18 cellular contexts compared by ENCODE assay signal in the genomic region with DNA sequence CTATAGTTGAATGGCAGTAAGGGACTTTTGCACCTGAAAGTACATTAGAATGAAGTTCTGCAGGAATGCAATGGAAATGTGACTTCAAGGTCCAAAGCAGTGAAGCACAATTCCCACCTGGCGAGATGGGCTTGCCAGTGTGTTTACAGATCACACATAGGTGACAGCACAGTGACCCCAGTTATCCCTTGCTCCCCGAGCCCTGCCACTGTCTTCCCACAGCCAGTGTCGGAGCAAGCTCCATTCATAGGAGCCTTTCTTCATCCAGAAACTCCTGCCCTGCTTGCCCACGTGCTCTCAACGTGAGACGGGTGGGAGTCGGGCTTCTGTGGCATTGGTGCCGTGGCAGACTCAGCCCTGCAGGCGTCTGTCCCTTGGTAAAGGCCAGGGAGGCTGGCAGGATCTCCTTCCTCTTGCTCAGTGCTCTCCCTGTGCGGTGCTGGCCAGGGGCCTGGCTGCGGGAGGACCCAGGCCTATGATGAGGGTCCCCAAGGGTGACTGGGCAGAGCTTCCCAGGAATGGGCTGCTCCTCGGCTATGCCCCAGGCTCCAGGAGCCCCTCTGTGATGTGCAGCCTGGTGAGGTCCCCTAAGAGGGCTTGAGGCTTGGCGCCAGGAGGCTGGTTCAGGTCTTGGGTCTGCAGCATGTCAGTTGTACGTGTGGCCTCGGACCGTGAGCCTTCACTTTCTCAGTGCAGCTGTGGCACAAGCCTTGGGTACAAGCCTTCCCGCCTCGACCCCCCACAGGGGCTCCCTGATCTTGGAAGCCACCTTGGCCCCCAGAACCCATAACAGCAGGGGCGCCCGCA. TPM values are rescaled to one million over a fixed set of nuclear protein-coding genes. Genes with fewer than 3 reads are reported as not detected.
DNase-seq lines count a peak whose midpoint lies in the region; ATAC-seq, FAIRE-seq and TF ChIP-seq lines count a peak whose summit lies in the region.
"Had no signal": no experiment of that assay in that cellular context is flagged by ENCODE, and none has a peak within 500 bp of the region (broad histone marks: within the 10 kb centered on the region; RNA-seq: fewer than 3 reads in every experiment).

No MANE protein-coding gene starts in this region.

- H3K9me3 ChIP-seq in right atrium auricular region (no peaks in the 10 kb centered on the region), heart left ventricle (no peaks in the 10 kb centered on the region), OCI-LY1 (ENCODE audit: low read length) (no peaks in the 10 kb centered on the region), kidney (ENCODE audit: control insufficient read depth in 1 of 2, low read length in 2 of 2) (no peaks in the 10 kb centered on the region), upper lobe of left lung (no peaks in the 10 kb centered on the region)
- H3K9me3 ChIP-seq: ascending aorta, gastroesophageal sphincter had no signal

- no peak for TF ChIP-seq CTCF in right atrium auricular region (IDR thresholded peaks at IDR 0.05)
- no peak for TF ChIP-seq CTCF in heart left ventricle (IDR thresholded peaks at IDR 0.05)
- no peak for TF ChIP-seq CTCF in OCI-LY1 (IDR thresholded peaks at IDR 0.05; ENCODE audit: low read length)
- no peak for TF ChIP-seq CTCF in kidney (IDR thresholded peaks at IDR 0.05; ENCODE audit: borderline replicate concordance, extremely low read depth, insufficient read depth)
- no peak for TF ChIP-seq CTCF in upper lobe of left lung (IDR thresholded peaks at IDR 0.05)
- TF ChIP-seq CTCF in progenitor cell of endocrine pancreas (IDR thresholded peaks at IDR 0.05; ENCODE audit: unreplicated experiment) = no peak

- H3K4me1 Mint-ChIP-seq in progenitor cell of endocrine pancreas (ENCODE audit: low read depth) = no peaks in the 10 kb centered on the region

- no peak for TF ChIP-seq EP300 in upper lobe of left lung (IDR thresholded peaks at IDR 0.05)

- H3K27ac ChIP-seq in right atrium auricular region (no peak overlapping the region), heart left ventricle (no peak overlapping the region), OCI-LY1 (ENCODE audit: low read depth, low read length, poor library complexity, severe bottlenecking) (no peak overlapping the region), kidney (ENCODE audit: low read depth in 2 of 2, low read length in 2 of 2) (no peak overlapping the region), upper lobe of left lung (no peak overlapping the region)
- H3K27ac ChIP-seq: ascending aorta, gastroesophageal sphincter, RWPE1 had no signal

- H3K9me3 Mint-ChIP-seq in progenitor cell of endocrine pancreas (ENCODE audit: low read depth) = no peaks in the 10 kb centered on the region

- H3K4me3 ChIP-seq in right atrium auricular region (no peak overlapping the region), heart left ventricle (no peak overlapping the region), OCI-LY1 (ENCODE audit: low read depth, low read length, poor library complexity, severe bottlenecking) (peak overlapping the region; percentile 54), kidney (ENCODE audit: low read length in 2 of 2) (no peak overlapping the region), upper lobe of left lung (no peak overlapping the region)
- H3K4me3 ChIP-seq: ascending aorta, gastroesophageal sphincter had no signal

- H3K4me2 ChIP-seq in OCI-LY1 (ENCODE audit: low read length) = peak overlapping the region; percentile 63

- H3K4me3 Mint-ChIP-seq in progenitor cell of endocrine pancreas (ENCODE audit: low read depth) = no peak overlapping the region

- TF ChIP-seq POLR2A in heart left ventricle (IDR thresholded peaks at IDR 0.05) (no peak), upper lobe of left lung (IDR thresholded peaks at IDR 0.05) (no peak)

- H3K36me3 ChIP-seq in right atrium auricular region (peaks cover 6% of the 10 kb centered on the region), heart left ventricle (peaks cover 0 to 45% (median 0%) of the 10 kb centered on the region in 9 donors), OCI-LY1 (ENCODE audit: insufficient read depth, low read length) (no peaks in the 10 kb centered on the region), kidney (ENCODE audit: control insufficient read depth in 1 of 2, insufficient read depth in 2 of 2, low read length in 2 of 2) (no peaks in the 10 kb centered on the region), upper lobe of left lung (peaks cover 0 to 41% (median 14%) of the 10 kb centered on the region in 4 donors)

- peaks cover 48% of the 10 kb centered on the region for H3K27me3 Mint-ChIP-seq in progenitor cell of endocrine pancreas

- WGBS in heart left ventricle, 4 donors = 93 to 96% (median 94%) methylated on average over 11 to 20 of the region's 20 CpGs
- 95% methylated on average over 7 to 20 of the region's 20 CpGs for WGBS in upper lobe of left lung, 2 donors

- no peaks in the 10 kb centered on the region for H3K9me2 ChIP-seq in OCI-LY1 (ENCODE audit: low read depth, low read length)

- no peaks in the 10 kb centered on the region for H3K36me3 Mint-ChIP-seq in progenitor cell of endocrine pancreas (ENCODE audit: insufficient read depth)

- H3K79me2 ChIP-seq in OCI-LY1 (ENCODE audit: insufficient read depth, low read length) = no peaks in the 10 kb centered on the region

- H3F3A ChIP-seq in OCI-LY1 (ENCODE audit: insufficient read depth, low read length) = no peaks in the 10 kb centered on the region

- H3K4me1 ChIP-seq in right atrium auricular region = peaks cover 0 to 19% of the 10 kb centered on the region in 2 donors
- H3K4me1 ChIP-seq in heart left ventricle = peaks cover 0 to 15% (median 6%) of the 10 kb centered on the region in 12 donors
- H3K4me1 ChIP-seq in OCI-LY1 (ENCODE audit: insufficient read depth, low read length, severe bottlenecking) = peaks cover 33% of the 10 kb centered on the region
- H3K4me1 ChIP-seq in kidney (ENCODE audit: control insufficient read depth in 1 of 2, insufficient read depth in 1 of 2, low read depth in 1 of 2, low read length in 2 of 2) = peaks cover 3 to 5% of the 10 kb centered on the region in 2 donors
- H3K4me1 ChIP-seq in upper lobe of left lung = peaks cover 9 to 24% (median 12%) of the 10 kb centered on the region in 4 donors

- no peak for FAIRE-seq in kidney (lab: Jason Lieb, UNC)
- FAIRE-seq: H1 had no signal

- no peak overlapping the region for H3K27ac Mint-ChIP-seq in progenitor cell of endocrine pancreas
- H3K27ac Mint-ChIP-seq: activated CD8-positive, alpha-beta T cell treated with anti-CD3 and anti-CD28 coated beads, Interleukin-2, amount 10 ng/mL, durations not matched to agents 7 days and 5 days had no signal

- H3K27me3 ChIP-seq in right atrium auricular region (no peaks in the 10 kb centered on the region), heart left ventricle (no peaks in the 10 kb centered on the region), OCI-LY1 (ENCODE audit: insufficient read depth, low read length) (no peaks in the 10 kb centered on the region), upper lobe of left lung (no peaks in the 10 kb centered on the region)
- H3K27me3 ChIP-seq: ascending aorta had no signal

- no peak for ATAC-seq in heart left ventricle
- ATAC-seq in upper lobe of left lung (ENCODE audit: low FRiP score in 2 of 2) = no peak
- no peak for ATAC-seq in Right ventricle myocardium superior (ENCODE audit: poor library complexity)
- no peak for ATAC-seq in GM21717 (IDR thresholded peaks at IDR 0.05; ENCODE audit: unreplicated experiment)
- ATAC-seq: activated CD8-positive, alpha-beta T cell treated with anti-CD3 and anti-CD28 coated beads, Interleukin-2, amount 10 ng/mL, durations not matched to agents 7 days and 5 days; esophagus mucosa; gastroesophageal sphincter; left cardiac atrium had no signal

- no peak overlapping the region for H2AFZ ChIP-seq in OCI-LY1 (ENCODE audit: low read length)

- DNase-seq in right atrium auricular region (ENCODE audit: low spot score) (peak; percentile 47), heart left ventricle (no peak), kidney (peak; percentile 63), upper lobe of left lung (peak; percentile 18 to 57), Right ventricle myocardium superior (no peak), progenitor cell of endocrine pancreas (ENCODE audit: low spot score, unreplicated experiment) (no peak)
- DNase-seq: activated CD8-positive, alpha-beta T cell treated with anti-CD3 and anti-CD28 coated beads, Interleukin-2, amount 10 ng/mL, durations not matched to agents 7 days and 5 days; cerebellar nuclear complex; left cardiac atrium; NCI-H2107; NCI-H510A treated with DMSO at 0.1 percent for 48 hours had no signal

- intact Hi-C loops in heart left ventricle (cut with DNase I) (no loop called here), kidney (cut with DNase I) (no loop called here), Right ventricle myocardium superior (cut with DNase I) (no loop called here)

- no peaks in the 10 kb centered on the region for H4K20me1 ChIP-seq in OCI-LY1 (ENCODE audit: insufficient read depth, low read length)

- H3K9ac ChIP-seq in OCI-LY1 (ENCODE audit: low read length) (no peak overlapping the region; the same call in 1 of the 2 replicates), kidney (ENCODE audit: low read length in 2 of 2) (no peak overlapping the region)

RNA-seq across cellular contexts. Expression of a gene that starts 40.2 kb away (rescaled TPM):
- total RNA-seq in right atrium auricular region (10 to 100 TPM in 1 of 2 donors, 1 to 10 TPM in 1; 9.9 to 16.4 TPM), heart left ventricle (10 to 100 TPM in 2 of 9 donors, 1 to 10 TPM in 7; 3.1 to 14.7 (median 5.6) TPM), kidney (42.1 TPM), upper lobe of left lung (100 to 1,000 TPM in 1 of 6 donors, 10 to 100 TPM in 5; 26.0 to 189 (median 38.9) TPM), Right ventricle myocardium superior (8.0 TPM), progenitor cell of endocrine pancreas (2.2 and 2.5 TPM in 2 replicates)
- polyA plus RNA-seq in heart left ventricle (1 to 10 TPM; 4.2 to 4.3 TPM), kidney (ENCODE audit: insufficient read depth, low read depth, low replicate concordance) (3.0 TPM)

Comparison
In these comparisons a context has a peak if more than half of its experiments do, and no peak if none do; other contexts are left out.
1. DNase-seq: peak in right atrium auricular region (single experiment), kidney (single experiment) and upper lobe of left lung (2 of 2); none in heart left ventricle (0 of 5), Right ventricle myocardium superior (single experiment) and progenitor cell of endocrine pancreas (single experiment).